8 cellular contexts compared by ENCODE assay signal in the genomic region with DNA sequence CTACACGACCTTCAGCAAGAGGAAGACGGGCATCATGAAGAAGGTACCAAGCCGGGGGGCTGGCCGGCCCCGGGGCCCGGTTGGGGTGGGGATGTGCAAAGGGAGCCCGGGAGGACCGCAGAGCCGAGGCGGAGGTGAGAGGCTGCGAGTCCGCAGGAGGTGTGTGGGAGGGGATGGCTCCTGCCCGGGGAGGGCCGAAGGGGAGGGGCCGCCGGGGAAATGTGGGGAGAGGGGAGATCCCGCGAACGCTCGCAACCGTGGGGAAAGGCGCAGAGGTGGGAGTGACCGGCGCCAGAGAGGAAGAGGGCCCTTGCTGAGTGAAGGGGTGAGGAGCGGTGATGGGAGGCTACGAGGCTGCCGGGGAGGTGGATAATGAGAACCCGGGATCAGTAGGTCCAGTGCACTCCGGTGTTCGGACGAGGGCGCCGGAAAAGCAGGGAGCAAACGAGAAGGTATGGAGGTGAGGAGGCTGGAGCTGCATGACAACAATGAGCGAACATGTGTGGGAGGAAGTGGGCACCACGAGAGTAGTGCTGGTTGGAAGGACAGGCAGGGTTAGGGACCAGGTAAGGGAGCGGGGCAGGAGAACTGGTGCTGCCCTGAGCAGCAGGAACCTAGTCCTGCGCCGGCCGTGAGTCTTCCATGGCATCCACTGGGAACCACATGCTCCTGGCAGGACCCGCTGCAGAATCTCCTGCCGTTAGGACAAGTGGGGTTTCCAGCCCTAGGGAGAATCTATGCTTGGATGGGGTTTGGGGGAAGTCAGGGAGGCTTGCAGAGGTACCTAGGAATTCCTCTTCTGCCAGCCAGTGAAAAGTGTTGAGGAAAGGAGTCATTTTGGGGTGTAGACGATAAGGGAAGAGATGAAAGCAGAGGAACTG. TPM values are rescaled to one million over a fixed set of nuclear protein-coding genes. Genes with fewer than 3 reads are reported as not detected.
DNase-seq lines count a peak whose midpoint lies in the region; ATAC-seq and TF ChIP-seq lines count a peak whose summit lies in the region.

No MANE protein-coding gene starts in this region.

- intact Hi-C loops in Right ventricle myocardium inferior (cut with DNase I), result loop anchor here (5.0 kb wide), 1 partner anchor 255 kb away; the partner anchor contains the start of gene ABCC10
- intact Hi-C loops in Right ventricle myocardium superior (cut with DNase I), result no loop called here
- intact Hi-C loops in Panc1 (cut with micrococcal nuclease; ENCODE audit: unreplicated experiment), result no loop called here

- CTCF ChIA-PET in Panc1 (lab: Charles Lee), result no interaction called here

- in situ Hi-C loops in Panc1 (cut with HindIII; ENCODE audit: low pct_unique_long_range_greater_than_20kb, low sequenced_read_pairs), result no loop called here

- BruUV-seq in Panc1 (replicated peaks; lab: Mats Ljungman, UMichigan), result no TSS peak

- no peaks in the 10 kb centered on the region for H3K9me3 ChIP-seq in Panc1 (ENCODE audit: control insufficient read depth, insufficient read depth, low read depth, low read length)
- H3K9me3 ChIP-seq in upper lobe of left lung, result no peaks in the 10 kb centered on the region

- 2 to 3% methylated on average over 42 of the region's 43 CpGs for WGBS in upper lobe of left lung, 2 donors

- TF ChIP-seq CTCF in Panc1 (IDR thresholded peaks at IDR 0.05) (no peak), omental fat pad (IDR thresholded peaks at IDR 0.05) (no peak), upper lobe of left lung (IDR thresholded peaks at IDR 0.05) (no peak)

- TF ChIP-seq POLR2A in upper lobe of left lung (IDR thresholded peaks at IDR 0.05), result no peak

- H3K4me1 ChIP-seq in Panc1 (ENCODE audit: control insufficient read depth, insufficient read depth, low read length) (peaks cover 19% of the 10 kb centered on the region), upper lobe of left lung (peaks cover 33 to 48% (median 37%) of the 10 kb centered on the region in 4 donors)

- H3K36me3 ChIP-seq in Panc1 (ENCODE audit: control insufficient read depth, insufficient read depth, low read length) (peaks cover 6% of the 10 kb centered on the region; the same call in 1 of the 2 replicates), upper lobe of left lung (peaks cover 7 to 23% (median 13%) of the 10 kb centered on the region in 4 donors)

- TF ChIP-seq EP300 in upper lobe of left lung (IDR thresholded peaks at IDR 0.05), result no peak

- POLR2A ChIA-PET in Panc1 (lab: Charles Lee), result interaction anchor here (0.7 kb wide), 1 partner anchor 321 kb away, joined by 3 read pairs; no protein-coding TSS in a partner anchor

- peak overlapping the region; percentile 81 for H3K27ac ChIP-seq in Panc1 (ENCODE audit: low read length)
- H3K27ac ChIP-seq in upper lobe of left lung, result peak overlapping the region; percentile 95 to 100 (median 96)

- H3K4me3 ChIP-seq in Panc1 (ENCODE audit: low read depth in 2 of 2, low read length in 2 of 2), result peak overlapping the region; percentile 82 to 90
- peak overlapping the region; percentile 79 to 97 (median 88) for H3K4me3 ChIP-seq in upper lobe of left lung

- DNase-seq in Right ventricle myocardium inferior (ENCODE audit: missing footprints), result peak; percentile 74
- no peak for DNase-seq in Right ventricle myocardium superior
- no peak for DNase-seq in Panc1 (ENCODE audit: low read depth, low spot score)
- peak; percentile 67 for DNase-seq in activated naive CD4-positive, alpha-beta T cell treated with Interleukin-2 at 50 U/mL for 16 hours
- peak; percentile 50 for DNase-seq in glomerular visceral epithelial cell (ENCODE audit: extremely low spot score)
- no peak for DNase-seq in omental fat pad (ENCODE audit: low spot score)
- peak; percentile 55 to 91 for DNase-seq in upper lobe of left lung

- ATAC-seq in Right ventricle myocardium inferior (no peak), Right ventricle myocardium superior (ENCODE audit: poor library complexity) (no peak), Panc1 (no peak), omental fat pad (ENCODE audit: low FRiP score) (peak; percentile 1), upper lobe of left lung (ENCODE audit: low FRiP score in 2 of 2) (no peak), HG02981 (IDR thresholded peaks at IDR 0.05; ENCODE audit: unreplicated experiment) (no peak)

- H3K27me3 ChIP-seq in Panc1 (ENCODE audit: control insufficient read depth, insufficient read depth, low read length) (no peaks in the 10 kb centered on the region), upper lobe of left lung (no peaks in the 10 kb centered on the region)

RNA-seq across cellular contexts. Expression of gene SRF, which starts 1.3 kb away (rescaled TPM):
- 77.6 TPM for total RNA-seq in Right ventricle myocardium inferior
- total RNA-seq in Right ventricle myocardium superior, result 65.3 TPM
- 48.9 TPM for total RNA-seq in Panc1 (2021; ENCODE audit: unreplicated experiment)
- 60.8 TPM for polyA plus RNA-seq in Panc1 (2012; ENCODE audit: insufficient read length)
- total RNA-seq in omental fat pad, result 10 to 100 TPM; 21.5 to 37.8 (median 24.4) TPM
- total RNA-seq in upper lobe of left lung, result 10 to 100 TPM; 25.1 to 40.6 (median 30.8) TPM

RNA-seq across cellular contexts. Expression of gene CUL9, which starts 9.6 kb away (rescaled TPM):
- total RNA-seq in Right ventricle myocardium inferior (14.0 TPM), Right ventricle myocardium superior (12.5 TPM), Panc1 (2021; ENCODE audit: unreplicated experiment) (54.3 TPM), omental fat pad (10 to 100 TPM; 24.6 to 41.6 (median 28.7) TPM), upper lobe of left lung (100 to 1,000 TPM in 1 of 6 donors, 10 to 100 TPM in 5; 26.9 to 105 (median 47.5) TPM)
- polyA plus RNA-seq in Panc1 (2012; ENCODE audit: insufficient read length), result 41.2 TPM

RNA-seq across cellular contexts. Expression of gene DNPH1, which starts 56.9 kb away (rescaled TPM):
- total RNA-seq in Right ventricle myocardium inferior, result 29.9 TPM
- 31.5 TPM for total RNA-seq in Right ventricle myocardium superior
- total RNA-seq in Panc1 (2021; ENCODE audit: unreplicated experiment), result 67.3 TPM
- 194 TPM for polyA plus RNA-seq in Panc1 (2012; ENCODE audit: insufficient read length)
- total RNA-seq in omental fat pad, result 10 to 100 TPM; 57.0 to 88.1 (median 74.7) TPM
- 10 to 100 TPM; 15.7 to 63.4 (median 44.4) TPM for total RNA-seq in upper lobe of left lung

Comparison
In these comparisons a context has a peak if more than half of its experiments do, and no peak if none do; other contexts are left out.
1. DNase-seq: peak in Right ventricle myocardium inferior (single experiment), activated naive CD4-positive, alpha-beta T cell treated with Interleukin-2 at 50 U/mL for 16 hours (single experiment), glomerular visceral epithelial cell (single experiment) and upper lobe of left lung (2 of 2); none in Right ventricle myocardium superior (single experiment), Panc1 (single experiment) and omental fat pad (single experiment).